In genomic region chr11:83836883-83837654, GRCh38 we compare ENCODE assay signal across 8 cellular contexts.
A peak's percentile ranks its signal among the peaks of the same experiment; 100 is the strongest.
DNase-seq lines count a peak whose midpoint lies in the region; ATAC-seq, FAIRE-seq and TF ChIP-seq lines count a peak whose summit lies in the region.

No MANE protein-coding gene starts in this region.

- in situ Hi-C loops in HepG2 (cut with HindIII; ENCODE audit: extremely low pct_ligation_motif_present, low pct_unique_long_range_greater_than_20kb), result loop anchor here (10.0 to 25.0 kb wide), 3 partner anchors 428 to 700 kb away; no protein-coding TSS in a partner anchor

- TF ChIP-seq CTCF in OCI-LY3 (IDR thresholded peaks at IDR 0.05; ENCODE audit: low read depth, low read length), result peak; percentile 96
- peak; percentile 93 for TF ChIP-seq CTCF in choroid plexus epithelial cell (conservative IDR thresholded peaks at IDR 0.05; ENCODE audit: low read depth, low read length)
- TF ChIP-seq CTCF in HepG2 (CRISPR knock-in tag; IDR thresholded peaks at IDR 0.05), result peak; percentile 96

- no peaks in the 10 kb centered on the region for H3K36me3 ChIP-seq in OCI-LY3 (replicated peaks; ENCODE audit: low read depth, low read length)
- H3K36me3 ChIP-seq in HepG2 (replicated peaks in 1 of 2; ENCODE audit: control insufficient read depth in 1 of 2, insufficient read depth in 2 of 2, low read length in 2 of 2), result no peaks in the 10 kb centered on the region
- no peaks in the 10 kb centered on the region for H3K36me3 ChIP-seq in aorta (ENCODE audit: control insufficient read depth in 1 of 2, insufficient read depth in 2 of 2, low read length in 1 of 2)

- FAIRE-seq in HepG2 (lab: Jason Lieb, UNC), result peak; percentile 76

- H3K79me2 ChIP-seq in OCI-LY3 (ENCODE audit: low read length) (no peaks in the 10 kb centered on the region), HepG2 (ENCODE audit: insufficient read depth, low read length) (no peaks in the 10 kb centered on the region)

- H3K4me2 ChIP-seq in OCI-LY3 (ENCODE audit: low read length) (peak overlapping the region; percentile 39), HepG2 (ENCODE audit: low read depth, low read length) (no peak overlapping the region)

- ATAC-seq in GM21447 (IDR thresholded peaks at IDR 0.05; ENCODE audit: unreplicated experiment), result peak; percentile 72
- peak; percentile 72 for ATAC-seq in HG03571 (IDR thresholded peaks at IDR 0.05; ENCODE audit: unreplicated experiment)
- peak; percentile 99 for ATAC-seq in HepG2
- ATAC-seq in aorta (ENCODE audit: low FRiP score), result peak; percentile 79

- H3K27ac ChIP-seq in OCI-LY3 (ENCODE audit: low read length) (peak overlapping the region; percentile 47), HepG2 (ENCODE audit: extremely low read length, insufficient read depth, low read length) (no peak overlapping the region), aorta (ENCODE audit: low read depth in 1 of 2, low read length in 2 of 2) (no peak overlapping the region)

- H3K4me3 ChIP-seq in OCI-LY3 (ENCODE audit: low read length) (0 out of 2 replicates have a peak overlapping the region, but pooled peaks have one; percentile 2), choroid plexus epithelial cell (ENCODE audit: low read depth, low read length) (no peak overlapping the region), HepG2 (replicated peaks in 1 of 3; ENCODE audit: insufficient read depth in 1 of 3, low read depth in 2 of 3, low read length in 3 of 3) (no peak overlapping the region), aorta (ENCODE audit: low read length in 2 of 2) (no peak overlapping the region)

- H3K27me3 ChIP-seq in OCI-LY3 (ENCODE audit: low read depth, low read length) (no peaks in the 10 kb centered on the region), HepG2 (ENCODE audit: control insufficient read depth in 1 of 2, insufficient read depth in 2 of 2, low read length in 2 of 2) (no peaks in the 10 kb centered on the region), aorta (ENCODE audit: control insufficient read depth in 1 of 2, insufficient read depth in 2 of 2, low read length in 1 of 2) (peaks cover 0 to 2% of the 10 kb centered on the region in 2 donors)

- BruUV-seq in HepG2 (replicated peaks; lab: Mats Ljungman, UMichigan), result no TSS peak

- H2AFZ ChIP-seq in OCI-LY3 (ENCODE audit: low read depth, low read length) (peak overlapping the region; percentile 48), HepG2 (ENCODE audit: low read length) (no peak overlapping the region)

- peak; percentile 83 for TF ChIP-seq RAD21 in HepG2 (CRISPR knock-in tag; IDR thresholded peaks at IDR 0.05)

- intact Hi-C loops in HepG2 (cut with micrococcal nuclease; ENCODE audit: unreplicated experiment), result loop anchor here (1.0 to 10.0 kb wide), 7 partner anchors 9 to 728 kb away; no protein-coding TSS in a partner anchor
- intact Hi-C loops in aorta (cut with DNase I), result loop anchor here (5.0 to 10.0 kb wide), 4 partner anchors 685 to 728 kb away; no protein-coding TSS in a partner anchor

- H3K9ac ChIP-seq in OCI-LY3 (ENCODE audit: low read length), result peak overlapping the region; percentile 22; the same call in 1 of the 2 replicates
- no peak overlapping the region for H3K9ac ChIP-seq in HepG2 (ENCODE audit: insufficient read depth, low read depth, low read length)

- peak; percentile 32 for DNase-seq in activated CD4-positive, alpha-beta T cell treated with anti-CD3 and anti-CD28 coated beads for 48 hours
- no peak for DNase-seq in activated CD4-positive, alpha-beta T cell treated with anti-CD3 and anti-CD28 coated beads, Interleukin-2, amount 50 U/mL, for 1 hour
- peak; percentile 74 for DNase-seq in choroid plexus epithelial cell (ENCODE audit: low read depth)
- DNase-seq in HepG2 (ENCODE audit: low spot score), result peak; percentile 65
- no peak for DNase-seq in aorta

- POLR2A ChIA-PET in HepG2 (lab: Yijun Ruan, JAX), result no interaction called here

- no peaks in the 10 kb centered on the region for H4K20me1 ChIP-seq in OCI-LY3 (ENCODE audit: insufficient read depth, low read length)
- H4K20me1 ChIP-seq in HepG2 (ENCODE audit: insufficient read depth, low read length), result no peaks in the 10 kb centered on the region

- no peak for TF ChIP-seq POLR2A in HepG2 (IDR thresholded peaks at IDR 0.05; ENCODE audit: insufficient read depth in 1 of 2, low read depth in 2 of 2, low read length in 2 of 2)

- H3K4me1 ChIP-seq in OCI-LY3 (ENCODE audit: low read length), result peaks cover 45% of the 10 kb centered on the region
- peaks cover 34% of the 10 kb centered on the region for H3K4me1 ChIP-seq in HepG2 (ENCODE audit: insufficient read depth, low read length)
- no peaks in the 10 kb centered on the region for H3K4me1 ChIP-seq in aorta (ENCODE audit: control insufficient read depth in 1 of 2, insufficient read depth in 2 of 2, low read length in 2 of 2)

- CTCF ChIA-PET in HepG2 (lab: Yijun Ruan, JAX; ENCODE audit: low intra/inter-chr PET ratio, low total read pairs), result interaction anchor here (0.6 to 1.5 kb wide), 2 partner anchors 36 to 425 kb away, joined by 3 to 6 read pairs; no protein-coding TSS in a partner anchor

- TF ChIP-seq EP300 in HepG2 (IDR thresholded peaks at IDR 0.05; ENCODE audit: low read depth in 2 of 2, low read length in 2 of 2), result no peak
- no peak for TF ChIP-seq EP300 in HepG2 (CRISPR knock-in tag; IDR thresholded peaks at IDR 0.05; ENCODE audit: borderline replicate concordance)

- H3K9me3 ChIP-seq in OCI-LY3 (ENCODE audit: insufficient read depth, low read length) (no peaks in the 10 kb centered on the region), HepG2 (ENCODE audit: low read length) (no peaks in the 10 kb centered on the region), aorta (ENCODE audit: control insufficient read depth, low read length) (no peaks in the 10 kb centered on the region)

- WGBS in HepG2 (ENCODE audit: low lambda C conversion rate), result 68% methylated on average over 7 of the region's 10 CpGs
- 44 to 50% methylated on average over 10 of the region's 10 CpGs for WGBS in aorta, 2 donors

TF ChIP-seq in HepG2, 621 proteins besides CTCF, POLR2A, EP300 and RAD21 (continues in another document):
- TF ChIP-seq PATZ1 (CRISPR knock-in tag; IDR thresholded peaks at IDR 0.05) (no peak), ZNF280D (CRISPR knock-in tag; IDR thresholded peaks at IDR 0.05) (no peak), TIGD3 (CRISPR knock-in tag; IDR thresholded peaks at IDR 0.05; ENCODE audit: borderline replicate concordance) (no peak), ZSCAN9 (CRISPR knock-in tag; IDR thresholded peaks at IDR 0.05; ENCODE audit: borderline replicate concordance) (no peak), AKAP8 (CRISPR knock-in tag; IDR thresholded peaks at IDR 0.05) (no peak), KLF16 (CRISPR knock-in tag; IDR thresholded peaks at IDR 0.05) (no peak), RXRB (CRISPR knock-in tag; IDR thresholded peaks at IDR 0.05; ENCODE audit: borderline replicate concordance) (0 out of 2 replicates have a peak, but pooled peaks have one; percentile 9), ZNF264 (CRISPR knock-in tag; IDR thresholded peaks at IDR 0.05) (no peak), KDM5A (IDR thresholded peaks at IDR 0.05; ENCODE audit: borderline replicate concordance, low read length) (no peak), RFXAP (CRISPR knock-in tag; IDR thresholded peaks at IDR 0.05; ENCODE audit: borderline replicate concordance) (no peak)

Comparison
In these comparisons a context has a peak if more than half of its experiments do, and no peak if none do; other contexts are left out.
1. DNase-seq: peak in activated CD4-positive, alpha-beta T cell treated with anti-CD3 and anti-CD28 coated beads for 48 hours (single experiment), choroid plexus epithelial cell (single experiment) and HepG2 (single experiment); none in activated CD4-positive, alpha-beta T cell treated with anti-CD3 and anti-CD28 coated beads, Interleukin-2, amount 50 U/mL, for 1 hour (single experiment) and aorta (0 of 2).
2. Peak in every context shown above with its lines, with median percentiles within 50 percentile points of each other: ATAC-seq and CTCF ChIP-seq.